ENCODE assay signal across 17 cellular contexts in genomic region chr19:42312370-42312769, GRCh38. TPM values are rescaled to one million over a fixed set of nuclear protein-coding genes. Genes with fewer than 3 reads are reported as not detected.
DNase-seq lines count a peak whose midpoint lies in the region; ATAC-seq and TF ChIP-seq lines count a peak whose summit lies in the region.
"Had no signal": no experiment of that assay in that cellular context is flagged by ENCODE, and none has a peak within 500 bp of the region (broad histone marks: within the 10 kb centered on the region; RNA-seq: fewer than 3 reads in every experiment).

No MANE protein-coding gene starts in this region.

- no peak overlapping the region for H3K9ac ChIP-seq in HCT116 (ENCODE audit: low read length)

- CTCF ChIA-PET in CD4-positive, alpha-beta memory T cell (lab: Charles Lee; ENCODE audit: partially characterized antibody), result interaction anchor here (1.0 kb wide), 1 partner anchor 204 kb away, joined by 3 read pairs; no protein-coding TSS in a partner anchor
- CTCF ChIA-PET in HCT116 (lab: Charles Lee), result no interaction called here

- H3K4me1 Mint-ChIP-seq in CD4-positive, alpha-beta memory T cell, result peaks cover 2 to 27% (median 14%) of the 10 kb centered on the region in 4 donors
- peaks cover 19% of the 10 kb centered on the region for H3K4me1 Mint-ChIP-seq in activated naive CD8-positive, alpha-beta T cell (ENCODE audit: low read depth)
- peaks cover 19 to 30% of the 10 kb centered on the region in 2 donors for H3K4me1 Mint-ChIP-seq in natural killer cell

- H3K27ac Mint-ChIP-seq in CD4-positive, alpha-beta memory T cell, result no peak overlapping the region
- no peak overlapping the region for H3K27ac Mint-ChIP-seq in activated naive CD8-positive, alpha-beta T cell
- H3K27ac Mint-ChIP-seq in natural killer cell, result no peak overlapping the region

- DNase-seq in CD4-positive, alpha-beta memory T cell, result no peak
- DNase-seq in HCT116 (ENCODE audit: low read depth, low spot score), result no peak
- DNase-seq in natural killer cell, result no peak
- no peak for DNase-seq in left colon
- no peak for DNase-seq in KG1 (lab: John Stamatoyannopoulos, UW)
- no peak for DNase-seq in DMS153 treated with DMSO at 0.1 percent for 48 hours (lab: John Stamatoyannopoulos, UW; ENCODE audit: unreplicated experiment)
- DNase-seq: activated CD4-positive, alpha-beta T cell treated with anti-CD3 and anti-CD28 coated beads, Interleukin-2, amount 50 U/mL, for 4 hours; activated naive CD4-positive, alpha-beta T cell treated with Interleukin-2 at 50 U/mL for 16 hours; BE2C; central memory CD4-positive, alpha-beta T cell; gastrocnemius medialis; tibial artery had no signal

- no peaks in the 10 kb centered on the region for H3K36me3 Mint-ChIP-seq in CD4-positive, alpha-beta memory T cell
- no peaks in the 10 kb centered on the region for H3K36me3 Mint-ChIP-seq in activated naive CD8-positive, alpha-beta T cell
- no peaks in the 10 kb centered on the region for H3K36me3 Mint-ChIP-seq in natural killer cell

- no peaks in the 10 kb centered on the region for H4K20me1 ChIP-seq in HCT116 (ENCODE audit: insufficient read depth)

- BruUV-seq in HCT116 (replicated peaks; lab: Mats Ljungman, UMichigan), result no TSS peak

- peaks cover 26% of the 10 kb centered on the region for H3K27me3 ChIP-seq in CD4-positive, alpha-beta memory T cell (ENCODE audit: insufficient read depth, low read length)
- H3K27me3 ChIP-seq in HCT116 (ENCODE audit: insufficient read depth, low read length), result no peaks in the 10 kb centered on the region
- H3K27me3 ChIP-seq: BE2C had no signal

- intact Hi-C loops in CD4-positive, alpha-beta memory T cell (cut with micrococcal nuclease), result no loop called here
- intact Hi-C loops in HCT116 (cut with micrococcal nuclease) (no loop called here), natural killer cell (cut with micrococcal nuclease) (no loop called here), left colon (cut with DNase I, micrococcal nuclease) (no loop called here)

- POLR2A ChIA-PET in CD4-positive, alpha-beta memory T cell (lab: Charles Lee; ENCODE audit: partially characterized antibody), result no interaction called here
- POLR2A ChIA-PET in HCT116 (lab: Charles Lee), result no interaction called here

- H3K9me3 ChIP-seq in CD4-positive, alpha-beta memory T cell (ENCODE audit: control insufficient read depth in 1 of 2, low read length in 2 of 2), result no peaks in the 10 kb centered on the region
- H3K9me3 ChIP-seq in HCT116 (ENCODE audit: control insufficient read depth in 1 of 2, insufficient read depth in 1 of 2, low read depth in 1 of 2, low read length in 2 of 2), result no peaks in the 10 kb centered on the region
- H3K9me3 ChIP-seq: BE2C, gastrocnemius medialis, tibial artery had no signal

- RAD21 ChIA-PET in HCT116 (lab: Charles Lee; ENCODE audit: low non-redundant PET in 1 of 2, low total read pairs in 2 of 2, uncharacterized antibody in 2 of 2, unreplicated experiment in 2 of 2), result no interaction called here

- peak overlapping the region in 7 of 8 donors; percentile 42 to 78 (median 58) for H3K4me3 Mint-ChIP-seq in CD4-positive, alpha-beta memory T cell
- peak overlapping the region; percentile 80 for H3K4me3 Mint-ChIP-seq in activated naive CD8-positive, alpha-beta T cell
- peak overlapping the region; percentile 81 for H3K4me3 Mint-ChIP-seq in natural killer cell

- ATAC-seq in HCT116, result no peak
- ATAC-seq in natural killer cell, result peak in 1 of 3 donors; percentile 71
- no peak for ATAC-seq in left colon
- ATAC-seq in HG03159 (IDR thresholded peaks at IDR 0.05; ENCODE audit: unreplicated experiment), result no peak

- no peak for TF ChIP-seq CTCF in HCT116 (IDR thresholded peaks at IDR 0.05 in 2 of 3, conservative IDR thresholded peaks at IDR 0.05 in 1 of 3; ENCODE audit: borderline replicate concordance in 1 of 3, insufficient read depth in 1 of 3, low read depth in 2 of 3, low read length in 2 of 3)
- no peak for TF ChIP-seq CTCF in natural killer cell (IDR thresholded peaks at IDR 0.05)

- H2AFZ ChIP-seq in HCT116 (ENCODE audit: low read depth, low read length, poor library complexity, severe bottlenecking), result no peak overlapping the region

- H3K79me2 ChIP-seq in HCT116 (ENCODE audit: insufficient read depth, low read length), result no peaks in the 10 kb centered on the region

- H3K27me3 Mint-ChIP-seq in CD4-positive, alpha-beta memory T cell, result peaks cover 18 to 26% of the 10 kb centered on the region in 2 donors
- H3K27me3 Mint-ChIP-seq in activated naive CD8-positive, alpha-beta T cell, result peaks cover 13% of the 10 kb centered on the region
- H3K27me3 Mint-ChIP-seq in natural killer cell (ENCODE audit: low read depth in 2 of 2), result peaks cover 23 to 42% of the 10 kb centered on the region in 2 donors

- TF ChIP-seq POLR2A in HCT116 (IDR thresholded peaks at IDR 0.05; ENCODE audit: borderline replicate concordance, extremely low read depth, insufficient read depth, insufficient read length), result no peak

- peaks cover 0 to 1% (median 0%) of the 10 kb centered on the region in 8 donors for H3K9me3 Mint-ChIP-seq in CD4-positive, alpha-beta memory T cell
- no peaks in the 10 kb centered on the region for H3K9me3 Mint-ChIP-seq in activated naive CD8-positive, alpha-beta T cell (ENCODE audit: low read depth)
- no peaks in the 10 kb centered on the region for H3K9me3 Mint-ChIP-seq in natural killer cell

- no peak overlapping the region for H3K4me3 ChIP-seq in CD4-positive, alpha-beta memory T cell (ENCODE audit: low read length in 2 of 2)
- H3K4me3 ChIP-seq in HCT116 (replicated peaks in 1 of 2; ENCODE audit: low read depth in 1 of 2, low read length in 2 of 2), result no peak overlapping the region

- no peak overlapping the region for H3K27ac ChIP-seq in CD4-positive, alpha-beta memory T cell (ENCODE audit: low read depth, low read length)
- no peak overlapping the region for H3K27ac ChIP-seq in HCT116 (ENCODE audit: low read depth, low read length)
- H3K27ac ChIP-seq: gastrocnemius medialis, tibial artery had no signal

- H3K4me2 ChIP-seq in HCT116 (ENCODE audit: low read length), result peak overlapping the region; percentile 100

- no peak for TF ChIP-seq RAD21 in HCT116 (IDR thresholded peaks at IDR 0.05; ENCODE audit: low read depth)

- no peaks in the 10 kb centered on the region for H3K9me2 ChIP-seq in HCT116 (ENCODE audit: insufficient read depth)

- peaks cover 14% of the 10 kb centered on the region for H3K4me1 ChIP-seq in CD4-positive, alpha-beta memory T cell (ENCODE audit: insufficient read depth, low read length)
- peaks cover 0 to 18% of the 10 kb centered on the region in 2 experiments; a peak in 2 of 4 replicates for H3K4me1 ChIP-seq in HCT116 (ENCODE audit: control insufficient read depth in 1 of 2, insufficient read depth in 2 of 2, low read length in 2 of 2)
- H3K4me1 ChIP-seq: BE2C had no signal

- H3K36me3 ChIP-seq in CD4-positive, alpha-beta memory T cell (ENCODE audit: insufficient read depth, low read length), result no peaks in the 10 kb centered on the region
- H3K36me3 ChIP-seq in HCT116 (ENCODE audit: control insufficient read depth in 1 of 2, insufficient read depth in 2 of 2, low read length in 2 of 2), result no peaks in the 10 kb centered on the region
- H3K36me3 ChIP-seq: gastrocnemius medialis, tibial artery had no signal

TF ChIP-seq in HCT116, 20 proteins besides CTCF, POLR2A, EP300 and RAD21:
- TF ChIP-seq SP1 (IDR thresholded peaks at IDR 0.05; ENCODE audit: low read depth), result no peak
- TF ChIP-seq CEBPB (IDR thresholded peaks at IDR 0.05; ENCODE audit: low read depth), result no peak
- TF ChIP-seq SIN3A (IDR thresholded peaks at IDR 0.05; ENCODE audit: low read depth), result no peak
- no peak for TF ChIP-seq FOSL1 (IDR thresholded peaks at IDR 0.05; ENCODE audit: low read depth)
- no peak for TF ChIP-seq TCF7L2 (IDR thresholded peaks at IDR 0.05; ENCODE audit: borderline replicate concordance, extremely low read depth, insufficient read depth, insufficient read length)

RNA-seq across cellular contexts. Expression of gene TMEM145, which starts 0.7 kb away (rescaled TPM):
- not detected for total RNA-seq in CD4-positive, alpha-beta memory T cell
- not detected for polyA plus RNA-seq in CD4-positive, alpha-beta memory T cell
- total RNA-seq in HCT116 (2021; ENCODE audit: unreplicated experiment) (7.2 TPM), natural killer cell (not detected), left colon (under 1 TPM; 0.21 to 0.25 TPM)
- 10.0 and 11.7 TPM in 2 replicates for polyA plus RNA-seq in HCT116 (2012)
- total RNA-seq: endothelial cell of umbilical vein, mononuclear cell had no signal
- polyA plus RNA-seq: endothelial cell of umbilical vein, keratinocyte had no signal

RNA-seq across cellular contexts. Expression of gene PAFAH1B3, which starts 9.9 kb away (rescaled TPM):
- total RNA-seq in CD4-positive, alpha-beta memory T cell, result 10 to 100 TPM; 17.0 to 17.2 TPM
- polyA plus RNA-seq in CD4-positive, alpha-beta memory T cell, result 10 to 100 TPM; 35.0 to 43.7 TPM
- total RNA-seq in HCT116 (2021; ENCODE audit: unreplicated experiment) (110 TPM), natural killer cell (1 to 10 TPM; 6.1 to 8.9 (median 7.9) TPM), left colon (10 to 100 TPM; 25.9 to 40.5 TPM)
- 130 TPM in 2 replicates for polyA plus RNA-seq in HCT116 (2012)

RNA-seq across cellular contexts. Expression of gene PRR19, which starts 10.4 kb away (rescaled TPM):
- under 1 TPM; 0.28 to 0.64 TPM for total RNA-seq in CD4-positive, alpha-beta memory T cell
- polyA plus RNA-seq in CD4-positive, alpha-beta memory T cell, result under 1 TPM; 0.48 to 0.85 TPM
- 0.93 TPM for total RNA-seq in HCT116 (2021; ENCODE audit: unreplicated experiment)
- polyA plus RNA-seq in HCT116 (2012), result 0.77 and 1.1 TPM in 2 replicates
- total RNA-seq in natural killer cell, result not detected
- total RNA-seq in left colon, result under 1 TPM; 0.49 to 0.50 TPM
- total RNA-seq: gastrocnemius medialis, mononuclear cell had no signal

RNA-seq across cellular contexts. Expression of gene MEGF8, which starts 13.1 kb away (rescaled TPM):
- total RNA-seq in CD4-positive, alpha-beta memory T cell, result 1 to 10 TPM; 8.6 to 9.5 TPM
- under 1 TPM; 0.09 to 0.42 TPM for polyA plus RNA-seq in CD4-positive, alpha-beta memory T cell
- 24.0 TPM for total RNA-seq in HCT116 (2021; ENCODE audit: unreplicated experiment)
- 12.0 and 13.1 TPM in 2 replicates for polyA plus RNA-seq in HCT116 (2012)
- 10 to 100 TPM in 2 of 3 donors, 1 to 10 TPM in 1; 8.1 to 11.3 (median 10.5) TPM for total RNA-seq in natural killer cell
- total RNA-seq in left colon, result 10 to 100 TPM; 21.4 to 21.5 TPM

RNA-seq across cellular contexts. Expression of gene CIC, which starts 43.3 kb away (rescaled TPM):
- total RNA-seq in CD4-positive, alpha-beta memory T cell, result 10 to 100 TPM; 81.6 to 82.6 TPM
- 1 to 10 TPM in 1 of 2 donors, not detected in 1; 3.5 TPM for polyA plus RNA-seq in CD4-positive, alpha-beta memory T cell
- 52.0 TPM for total RNA-seq in HCT116 (2021; ENCODE audit: unreplicated experiment)
- polyA plus RNA-seq in HCT116 (2012), result 43.4 and 44.2 TPM in 2 replicates
- total RNA-seq in natural killer cell, result 100 to 1,000 TPM in 2 of 3 donors, 10 to 100 TPM in 1; 95.4 to 121 (median 108) TPM
- 10 to 100 TPM; 43.0 to 47.9 TPM for total RNA-seq in left colon
